In the genomic region with DNA sequence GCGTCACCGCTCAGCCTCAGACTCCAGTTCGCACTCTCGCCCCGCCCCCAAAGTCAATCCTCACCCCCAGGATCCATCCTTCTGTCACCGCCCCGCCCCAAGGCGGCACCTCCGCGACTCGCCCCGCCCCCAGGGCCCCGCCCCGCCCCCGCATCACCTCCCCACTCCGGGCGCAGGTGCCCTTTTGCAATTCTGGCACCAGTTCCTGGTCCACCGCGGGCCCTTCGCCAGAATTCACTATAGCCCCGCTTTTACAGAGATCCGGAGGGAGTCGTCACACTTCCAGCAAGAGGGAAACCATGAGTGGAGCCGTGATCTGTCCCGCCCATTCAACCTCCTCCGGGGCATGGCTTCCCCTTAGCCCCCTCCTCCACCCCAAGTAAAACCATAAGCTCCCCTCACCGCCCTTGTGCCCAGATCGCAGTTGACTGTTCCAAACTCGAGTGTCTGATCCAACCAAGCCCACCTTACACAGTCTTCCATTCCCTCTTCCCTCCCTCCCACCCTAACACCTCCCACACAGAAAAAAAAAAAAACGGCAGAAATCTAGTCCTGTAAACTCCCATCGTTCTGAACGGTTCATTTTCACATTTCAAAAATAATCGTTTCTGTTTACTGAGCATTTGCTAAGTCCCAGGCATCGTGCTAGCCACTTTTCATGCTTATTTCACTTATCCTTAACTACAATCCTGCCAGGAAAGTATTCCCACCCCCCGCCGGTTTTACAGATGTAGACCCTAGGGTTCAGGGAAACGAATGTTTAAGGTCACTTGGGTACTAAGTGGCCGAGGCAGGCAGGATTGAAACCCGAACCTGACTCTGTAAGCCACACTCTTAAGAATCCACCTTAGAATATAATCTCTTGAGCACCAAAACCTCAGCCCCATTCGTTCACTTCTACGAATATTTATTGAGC, we compare ENCODE assay signal across 7 cellular contexts. TPM values are rescaled to one million over a fixed set of nuclear protein-coding genes. Genes with fewer than 3 reads are reported as not detected.
A peak's percentile ranks its signal among the peaks of the same experiment; 100 is the strongest.
DNase-seq lines count a peak whose midpoint lies in the region; ATAC-seq and TF ChIP-seq lines count a peak whose summit lies in the region.

No MANE protein-coding gene starts in this region.

- H3K4me1 ChIP-seq in parathyroid adenoma, result peaks cover 3% of the 10 kb centered on the region

- peaks cover 6% of the 10 kb centered on the region for H3K79me2 ChIP-seq in parathyroid adenoma

- peaks cover 1% of the 10 kb centered on the region for H3K36me3 Mint-ChIP-seq in activated naive CD4-positive, alpha-beta T cell treated with anti-CD3 and anti-CD28 coated beads for 36 hours (ENCODE audit: low read depth)

- no peak overlapping the region for H3K9ac ChIP-seq in parathyroid adenoma

- H3K9me3 ChIP-seq in parathyroid adenoma (ENCODE audit: control insufficient read depth, low read length), result no peaks in the 10 kb centered on the region

- ATAC-seq in GM21737 (IDR thresholded peaks at IDR 0.05; ENCODE audit: unreplicated experiment), result peak; percentile 3

- H3K9me3 Mint-ChIP-seq in activated naive CD4-positive, alpha-beta T cell treated with anti-CD3 and anti-CD28 coated beads for 36 hours, result no peaks in the 10 kb centered on the region

- H3K27ac ChIP-seq in parathyroid adenoma, result peak overlapping the region; percentile 87

- no peaks in the 10 kb centered on the region for H3K27me3 ChIP-seq in parathyroid adenoma (ENCODE audit: control insufficient read depth, insufficient read depth, low read length)

- H2AFZ ChIP-seq in parathyroid adenoma, result peak overlapping the region; percentile 58

- H3K4me1 Mint-ChIP-seq in activated naive CD4-positive, alpha-beta T cell treated with anti-CD3 and anti-CD28 coated beads for 36 hours (ENCODE audit: low read depth), result peaks cover 48% of the 10 kb centered on the region

- intact Hi-C loops in activated naive CD4-positive, alpha-beta T cell treated with anti-CD3 and anti-CD28 coated beads for 36 hours (cut with micrococcal nuclease), result loop anchor here (1.0 to 10.0 kb wide), 9 partner anchors 108 to 1530 kb away; a partner anchor contains a TSS

- CTCF ChIA-PET in activated naive CD4-positive, alpha-beta T cell treated with anti-CD3 and anti-CD28 coated beads for 36 hours (lab: Charles Lee), result no interaction called here

- peak overlapping the region; percentile 95 for H3K4me2 ChIP-seq in parathyroid adenoma (ENCODE audit: low read length)

- no peaks in the 10 kb centered on the region for H3K27me3 Mint-ChIP-seq in activated naive CD4-positive, alpha-beta T cell treated with anti-CD3 and anti-CD28 coated beads for 36 hours (ENCODE audit: low read depth)

- H3K36me3 ChIP-seq in parathyroid adenoma (ENCODE audit: control insufficient read depth, insufficient read depth, low read length), result no peaks in the 10 kb centered on the region

- H3K27ac Mint-ChIP-seq in activated naive CD4-positive, alpha-beta T cell treated with anti-CD3 and anti-CD28 coated beads for 36 hours, result peak overlapping the region; percentile 99

- no peak for TF ChIP-seq CTCF in GM12875 (IDR thresholded peaks at IDR 0.05; ENCODE audit: borderline replicate concordance, insufficient read depth, low read depth, low read length)
- TF ChIP-seq CTCF in parathyroid adenoma (IDR thresholded peaks at IDR 0.05), result no peak

- DNase-seq in Kasumi-1 (lab: John Stamatoyannopoulos, UW), result peak; percentile 83
- no peak for DNase-seq in activated naive CD4-positive, alpha-beta T cell treated with anti-CD3 and anti-CD28 coated beads for 36 hours
- DNase-seq in glomerular endothelial cell (ENCODE audit: extremely low read depth, low read depth, low spot score), result peak; percentile 89
- DNase-seq in cortex of kidney (lab: John Stamatoyannopoulos, UW), result no peak

- H3K4me3 Mint-ChIP-seq in activated naive CD4-positive, alpha-beta T cell treated with anti-CD3 and anti-CD28 coated beads for 36 hours, result peak overlapping the region; percentile 95

- peak overlapping the region; percentile 71 for H3K4me3 ChIP-seq in GM12875 (ENCODE audit: low read depth, low read length)
- peak overlapping the region; percentile 92 for H3K4me3 ChIP-seq in parathyroid adenoma (ENCODE audit: low read depth, low read length)

RNA-seq across cellular contexts. Expression of a gene that starts 1.3 kb away (rescaled TPM):
- total RNA-seq in activated naive CD4-positive, alpha-beta T cell treated with anti-CD3 and anti-CD28 coated beads for 36 hours, result 1 to 10 TPM; 6.3 to 6.5 TPM
- total RNA-seq in glomerular endothelial cell, result 13.9 and 19.7 TPM in 2 replicates

RNA-seq across cellular contexts. Expression of a gene that starts 1.3 kb away (rescaled TPM):
- total RNA-seq in activated naive CD4-positive, alpha-beta T cell treated with anti-CD3 and anti-CD28 coated beads for 36 hours, result 1 to 10 TPM; 7.1 to 9.8 TPM
- 20.7 and 31.2 TPM in 2 replicates for total RNA-seq in glomerular endothelial cell

RNA-seq across cellular contexts. Expression of a gene that starts 49.4 kb away (rescaled TPM):
- not detected for total RNA-seq in activated naive CD4-positive, alpha-beta T cell treated with anti-CD3 and anti-CD28 coated beads for 36 hours
- not detected in 2 replicates for total RNA-seq in glomerular endothelial cell

RNA-seq across cellular contexts. Expression of a gene that starts 59.5 kb away (rescaled TPM):
- total RNA-seq in activated naive CD4-positive, alpha-beta T cell treated with anti-CD3 and anti-CD28 coated beads for 36 hours, result 10 to 100 TPM; 15.9 to 16.2 TPM
- total RNA-seq in glomerular endothelial cell, result 0.35 and 0.63 TPM in 2 replicates

Comparison
In these comparisons a context has a peak if more than half of its experiments do, and no peak if none do; other contexts are left out.
1. DNase-seq: peak in Kasumi-1 (2 of 2) and glomerular endothelial cell (single experiment); none in activated naive CD4-positive, alpha-beta T cell treated with anti-CD3 and anti-CD28 coated beads for 36 hours (single experiment) and cortex of kidney (single experiment).